In the genomic region with DNA sequence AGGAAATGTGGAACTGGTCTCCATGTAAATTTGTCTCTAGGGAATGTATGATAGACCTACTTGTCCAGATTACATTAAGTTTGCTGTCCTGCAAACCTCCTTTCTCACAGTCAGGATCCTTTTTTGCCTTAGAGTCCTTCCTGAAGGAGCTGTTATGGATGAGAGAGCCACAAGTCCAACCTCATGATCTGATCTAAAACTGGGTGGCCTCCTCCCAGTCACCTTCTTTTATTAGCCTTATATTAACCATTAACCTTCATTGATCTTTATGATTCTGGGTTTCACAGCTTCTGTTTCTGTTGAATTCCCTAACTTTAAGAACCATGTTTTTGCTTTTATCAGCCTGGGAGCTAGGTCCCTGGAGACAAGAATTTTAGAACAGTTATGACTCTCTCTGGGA, we compare ENCODE assay signal across 16 cellular contexts.
"Had no signal": no experiment of that assay in that cellular context is flagged by ENCODE, and none has a peak within 500 bp of the region (broad histone marks: within the 10 kb centered on the region; RNA-seq: fewer than 3 reads in every experiment).

No MANE protein-coding gene starts in this region.

- H3K4me3 Mint-ChIP-seq: endodermal cell; immature natural killer cell; naive B cell; nephron; stimulated activated naive CD8-positive, alpha-beta T cell treated with anti-CD3 and anti-CD28 coated beads, Interleukin-15, Interleukin-2, amounts not matched to agents 100 ng/mL and 50 ng/mL, for 24 hours had no signal

- H3K4me3 ChIP-seq: coronary artery, left ventricle myocardium inferior, right atrium auricular region, smooth muscle cell, tibial artery had no signal

- H3K4me2 ChIP-seq: smooth muscle cell had no signal

- H3K9me3 ChIP-seq: left ventricle myocardium inferior, right atrium auricular region, tibial artery had no signal

- H3K27ac Mint-ChIP-seq: endodermal cell; immature natural killer cell; naive B cell; nephron; stimulated activated naive CD8-positive, alpha-beta T cell treated with anti-CD3 and anti-CD28 coated beads, Interleukin-15, Interleukin-2, amounts not matched to agents 100 ng/mL and 50 ng/mL, for 24 hours had no signal

- H3K27ac ChIP-seq: coronary artery, foreskin keratinocyte, left ventricle myocardium inferior, right atrium auricular region, tibial artery had no signal

- ATAC-seq: foreskin keratinocyte had no signal

- DNase-seq: central memory CD4-positive, alpha-beta T cell; effector CD4-positive, alpha-beta T cell; endodermal cell; erythroblast; foreskin keratinocyte; immature natural killer cell; left ventricle myocardium inferior; mesendoderm; naive B cell; stimulated activated CD4-positive, alpha-beta T cell treated with anti-CD3 and anti-CD28 coated beads, Interleukin-2, amount 100 ng/mL, for 48 hours; tibial artery had no signal

- H3K27me3 ChIP-seq: foreskin keratinocyte, right atrium auricular region, tibial artery had no signal

- H3K4me1 ChIP-seq: foreskin keratinocyte had no signal

- H3K27me3 Mint-ChIP-seq: naive B cell; stimulated activated naive CD8-positive, alpha-beta T cell treated with anti-CD3 and anti-CD28 coated beads, Interleukin-15, Interleukin-2, amounts not matched to agents 100 ng/mL and 50 ng/mL, for 24 hours had no signal

- H3K9me3 Mint-ChIP-seq: endodermal cell; immature natural killer cell; naive B cell; nephron; stimulated activated naive CD8-positive, alpha-beta T cell treated with anti-CD3 and anti-CD28 coated beads, Interleukin-15, Interleukin-2, amounts not matched to agents 100 ng/mL and 50 ng/mL, for 24 hours had no signal

- H3K4me1 Mint-ChIP-seq: endodermal cell, nephron had no signal
